16 cellular contexts compared by ENCODE assay signal in genomic region chr2:10981941-10982381, GRCh38.
"Had no signal": no experiment of that assay in that cellular context is flagged by ENCODE, and none has a peak within 500 bp of the region (broad histone marks: within the 10 kb centered on the region; RNA-seq: fewer than 3 reads in every experiment).

No MANE protein-coding gene starts in this region.

- ATAC-seq: effector memory CD8-positive, alpha-beta T cell; gastroesophageal sphincter; left colon; mucosa of descending colon; naive thymus-derived CD8-positive, alpha-beta T cell; right cardiac atrium; stimulated activated memory B cell treated with anti-CD40 and anti-IgM and Interleukin-4, amounts not matched to agents 10 μg/mL and 1 μg/mL and 100 μg/mL, for 72 hours; upper lobe of right lung had no signal

- H3K4me3 ChIP-seq: esophagus muscularis mucosa, gastroesophageal sphincter, mucosa of descending colon, smooth muscle cell, tibial nerve, upper lobe of right lung, vagina had no signal

- DNase-seq: effector memory CD8-positive, alpha-beta T cell; hippocampal formation; mammary epithelial cell; mucosa of descending colon; naive thymus-derived CD8-positive, alpha-beta T cell; stimulated activated CD4-positive, alpha-beta T cell treated with anti-CD3 and anti-CD28 coated beads, Interleukin-4, amount 100 ng/mL, for 24 hours; upper lobe of right lung had no signal

- H3K4me1 ChIP-seq: gastroesophageal sphincter had no signal

- H3K27me3 ChIP-seq: tibial nerve, upper lobe of right lung, vagina had no signal

- H3K4me2 ChIP-seq: smooth muscle cell had no signal

- H3K9me3 ChIP-seq: esophagus muscularis mucosa, gastroesophageal sphincter, mucosa of descending colon, tibial nerve, upper lobe of right lung, vagina had no signal

- H3K36me3 ChIP-seq: esophagus muscularis mucosa, gastroesophageal sphincter, tibial nerve, upper lobe of right lung, vagina had no signal

- H3K27ac ChIP-seq: epithelial cell of prostate, esophagus muscularis mucosa, gastroesophageal sphincter, tibial nerve, vagina had no signal
